In the genomic region with DNA sequence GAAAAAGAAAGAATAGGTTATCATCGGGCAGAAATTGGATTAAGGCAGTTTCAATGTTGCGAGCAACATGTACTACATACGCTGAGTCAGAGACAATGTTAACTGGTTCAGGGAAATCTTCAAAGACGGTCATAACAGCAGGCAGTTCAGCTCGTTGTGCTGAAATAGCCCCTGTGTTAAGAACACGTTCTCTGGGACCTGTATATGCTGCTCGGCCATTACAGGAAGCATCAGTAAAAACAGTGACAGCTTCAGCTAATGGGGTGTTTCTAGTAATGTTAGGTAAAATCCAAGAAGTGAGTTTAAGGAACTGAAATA, we compare ENCODE assay signal across 12 cellular contexts. TPM values are rescaled to one million over a fixed set of nuclear protein-coding genes. Genes with fewer than 3 reads are reported as not detected.
"Had no signal": no experiment of that assay in that cellular context is flagged by ENCODE, and none has a peak within 500 bp of the region (broad histone marks: within the 10 kb centered on the region; RNA-seq: fewer than 3 reads in every experiment).

No MANE protein-coding gene starts in this region.

RNA-seq across cellular contexts. Expression of gene SMIM1, which starts 32.0 kb away (rescaled TPM):
- total RNA-seq: activated CD8-positive, alpha-beta memory T cell treated with anti-CD3 and anti-CD28 coated beads, Interleukin-2, amount 10 ng/mL, durations not matched to agents 7 days and 5 days; urinary bladder had no signal

RNA-seq across cellular contexts. Expression of gene CCDC27, which starts 52.3 kb away (rescaled TPM):
- total RNA-seq: activated CD4-positive, alpha-beta T cell treated with anti-CD3 and anti-CD28 coated beads, Interleukin-2, amount 10 ng/mL, durations not matched to agents 7 days and 5 days; activated CD8-positive, alpha-beta memory T cell treated with anti-CD3 and anti-CD28 coated beads, Interleukin-2, amount 10 ng/mL, durations not matched to agents 7 days and 5 days; activated CD8-positive, alpha-beta T cell treated with anti-CD3 and anti-CD28 coated beads for 36 hours; body of pancreas; dermis blood vessel endothelial cell; esophagus muscularis mucosa; gastroesophageal sphincter; lung microvascular endothelial cell; mesothelial cell of epicardium; natural killer cell; ovary; urinary bladder had no signal
- polyA plus RNA-seq: urinary bladder had no signal
